Comparison of ENCODE assay signal across 21 cellular contexts in the genomic region with DNA sequence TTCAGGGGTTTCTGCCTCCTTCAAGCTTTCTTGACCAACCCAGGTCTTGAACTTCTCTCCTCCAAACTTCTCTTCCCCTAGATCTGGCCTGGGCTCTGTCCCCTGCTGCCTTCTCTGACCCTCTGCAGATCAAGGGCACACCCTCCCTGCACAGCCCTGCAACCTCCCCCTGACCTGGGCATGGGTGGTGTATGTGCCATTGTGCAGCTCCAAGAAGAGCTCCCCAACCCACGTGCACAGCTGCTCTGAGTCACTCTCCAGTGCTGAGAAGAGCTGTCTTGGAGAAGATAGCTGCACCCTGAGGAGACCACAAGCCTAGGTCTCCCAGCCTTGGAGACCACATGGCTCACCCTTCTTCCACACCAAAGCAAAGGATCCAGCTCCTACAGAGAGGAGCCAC. TPM values are rescaled to one million over a fixed set of nuclear protein-coding genes. Genes with fewer than 3 reads are reported as not detected.
DNase-seq lines count a peak whose midpoint lies in the region; ATAC-seq and TF ChIP-seq lines count a peak whose summit lies in the region.
"Had no signal": no experiment of that assay in that cellular context is flagged by ENCODE, and none has a peak within 500 bp of the region (broad histone marks: within the 10 kb centered on the region; RNA-seq: fewer than 3 reads in every experiment).

No MANE protein-coding gene starts in this region.

- H3K36me3 Mint-ChIP-seq in activated naive CD4-positive, alpha-beta T cell treated with anti-CD3 and anti-CD28 coated beads, Interleukin-2, amount 50 U/mL, for 72 hours, result no peaks in the 10 kb centered on the region
- peaks cover 25% of the 10 kb centered on the region for H3K36me3 Mint-ChIP-seq in activated CD8-positive, alpha-beta T cell treated with anti-CD3 and anti-CD28 coated beads for 36 hours (ENCODE audit: low read depth)
- peaks cover 23% of the 10 kb centered on the region for H3K36me3 Mint-ChIP-seq in endothelial cell (ENCODE audit: low read depth, unreplicated experiment)

- H3K4me3 Mint-ChIP-seq in activated CD8-positive, alpha-beta T cell treated with anti-CD3 and anti-CD28 coated beads for 36 hours, result no peak overlapping the region
- H3K4me3 Mint-ChIP-seq in endothelial cell (ENCODE audit: unreplicated experiment), result no peak overlapping the region
- H3K4me3 Mint-ChIP-seq: dendritic cell treated with granulocyte-macrophage colony-stimulating factor and Interleukin-4, amounts not matched to agents 40 ng/mL and 50 ng/mL, for 4 days had no signal

- no peak for TF ChIP-seq CTCF in activated CD8-positive, alpha-beta T cell treated with anti-CD3 and anti-CD28 coated beads for 36 hours (IDR thresholded peaks at IDR 0.05)
- no peak for TF ChIP-seq CTCF in endothelial cell (IDR thresholded peaks at IDR 0.05; ENCODE audit: unreplicated experiment)

- no peaks in the 10 kb centered on the region for H3K4me1 Mint-ChIP-seq in activated CD8-positive, alpha-beta T cell treated with anti-CD3 and anti-CD28 coated beads for 36 hours (ENCODE audit: low read depth)
- peaks cover 8% of the 10 kb centered on the region for H3K4me1 Mint-ChIP-seq in endothelial cell (ENCODE audit: unreplicated experiment)

- peak in 1 of 2 donors; percentile 5 for ATAC-seq in activated naive CD4-positive, alpha-beta T cell treated with anti-CD3 and anti-CD28 coated beads, Interleukin-2, amount 50 U/mL, for 72 hours
- ATAC-seq in activated CD8-positive, alpha-beta T cell treated with anti-CD3 and anti-CD28 coated beads for 36 hours, result peak; percentile 47
- ATAC-seq in GM19397 (IDR thresholded peaks at IDR 0.05; ENCODE audit: unreplicated experiment), result no peak
- ATAC-seq in HG03521 (IDR thresholded peaks at IDR 0.05; ENCODE audit: unreplicated experiment), result no peak
- ATAC-seq: left ventricle myocardium superior, psoas muscle had no signal

- H3K27ac Mint-ChIP-seq in activated naive CD4-positive, alpha-beta T cell treated with anti-CD3 and anti-CD28 coated beads, Interleukin-2, amount 50 U/mL, for 72 hours, result peak overlapping the region; percentile 30 to 38
- H3K27ac Mint-ChIP-seq in activated CD8-positive, alpha-beta T cell treated with anti-CD3 and anti-CD28 coated beads for 36 hours, result no peak overlapping the region
- H3K27ac Mint-ChIP-seq in endothelial cell (ENCODE audit: unreplicated experiment), result peak overlapping the region; percentile 68
- H3K27ac Mint-ChIP-seq: dendritic cell treated with granulocyte-macrophage colony-stimulating factor and Interleukin-4, amounts not matched to agents 40 ng/mL and 50 ng/mL, for 4 days had no signal

- DNase-seq in activated naive CD4-positive, alpha-beta T cell treated with anti-CD3 and anti-CD28 coated beads, Interleukin-2, amount 50 U/mL, for 72 hours (ENCODE audit: low spot score in 2 of 2), result peak in 1 of 2 donors; percentile 45
- no peak for DNase-seq in activated naive CD4-positive, alpha-beta T cell treated with anti-CD3 and anti-CD28 coated beads, Interleukin-2, amount 50 U/mL, for 16 hours
- no peak for DNase-seq in activated CD8-positive, alpha-beta T cell treated with anti-CD3 and anti-CD28 coated beads for 36 hours
- DNase-seq in endothelial cell (ENCODE audit: low spot score), result no peak
- peak; percentile 25 for DNase-seq in putamen (ENCODE audit: low spot score)
- DNase-seq in NK-92 treated with Interleukin-12 subunit alpha and Interleukin-12 subunit beta, amount 100 ng/mL, for 24 hours (lab: John Stamatoyannopoulos, UW), result no peak
- DNase-seq: activated CD4-positive, CD25-positive, alpha-beta regulatory T cell; amygdala; EL; left ventricle myocardium superior; NCI-H1436; NCI-H524 treated with DMSO at 0.1 percent for 48 hours; RPMI8226; SK-N-SH; stimulated activated CD4-positive, alpha-beta T cell treated with anti-CD3 and anti-CD28 coated beads, Interleukin-1b, Interleukin-23, amount 100 ng/mL, for 48 hours; T1000; testis had no signal

- CTCF ChIA-PET in activated CD8-positive, alpha-beta T cell treated with anti-CD3 and anti-CD28 coated beads for 36 hours (lab: Charles Lee), result no interaction called here

- H3K9me3 Mint-ChIP-seq in activated naive CD4-positive, alpha-beta T cell treated with anti-CD3 and anti-CD28 coated beads, Interleukin-2, amount 50 U/mL, for 72 hours, result no peaks in the 10 kb centered on the region
- H3K9me3 Mint-ChIP-seq in activated CD8-positive, alpha-beta T cell treated with anti-CD3 and anti-CD28 coated beads for 36 hours, result no peaks in the 10 kb centered on the region
- no peaks in the 10 kb centered on the region for H3K9me3 Mint-ChIP-seq in endothelial cell (ENCODE audit: unreplicated experiment)
- H3K9me3 Mint-ChIP-seq: dendritic cell treated with granulocyte-macrophage colony-stimulating factor and Interleukin-4, amounts not matched to agents 40 ng/mL and 50 ng/mL, for 4 days had no signal

- POLR2A ChIA-PET in activated CD8-positive, alpha-beta T cell treated with anti-CD3 and anti-CD28 coated beads for 36 hours (lab: Charles Lee), result interaction anchor here (1.8 to 2.5 kb wide), 4 partner anchors 8 to 13 kb away, joined by 7 to 10 read pairs (median 8); a partner anchor contains a TSS

- intact Hi-C loops in activated CD8-positive, alpha-beta T cell treated with anti-CD3 and anti-CD28 coated beads for 36 hours (cut with micrococcal nuclease), result loop anchor here (10.0 kb wide), 1 partner anchor 284 kb away; a partner anchor contains a TSS

- H3K27me3 Mint-ChIP-seq in activated CD8-positive, alpha-beta T cell treated with anti-CD3 and anti-CD28 coated beads for 36 hours, result no peaks in the 10 kb centered on the region
- peaks cover 8% of the 10 kb centered on the region for H3K27me3 Mint-ChIP-seq in endothelial cell (ENCODE audit: unreplicated experiment)
- H3K27me3 Mint-ChIP-seq: dendritic cell treated with granulocyte-macrophage colony-stimulating factor and Interleukin-4, amounts not matched to agents 40 ng/mL and 50 ng/mL, for 4 days had no signal

RNA-seq across cellular contexts. Expression of a gene that starts 8.0 kb away (rescaled TPM):
- 100 to 1,000 TPM; 106 to 167 TPM for total RNA-seq in activated naive CD4-positive, alpha-beta T cell treated with anti-CD3 and anti-CD28 coated beads, Interleukin-2, amount 50 U/mL, for 72 hours
- total RNA-seq in activated CD8-positive, alpha-beta T cell treated with anti-CD3 and anti-CD28 coated beads for 36 hours, result 100 to 1,000 TPM; 170 to 181 TPM
- total RNA-seq in endothelial cell (ENCODE audit: unreplicated experiment), result 237 TPM

RNA-seq across cellular contexts. Expression of a gene that starts 13.6 kb away (rescaled TPM):
- 10 to 100 TPM in 1 of 2 donors, 1 to 10 TPM in 1; 9.4 to 20.4 TPM for total RNA-seq in activated naive CD4-positive, alpha-beta T cell treated with anti-CD3 and anti-CD28 coated beads, Interleukin-2, amount 50 U/mL, for 72 hours
- 10 to 100 TPM; 11.6 to 11.7 TPM for total RNA-seq in activated CD8-positive, alpha-beta T cell treated with anti-CD3 and anti-CD28 coated beads for 36 hours
- total RNA-seq in endothelial cell (ENCODE audit: unreplicated experiment), result 149 TPM

RNA-seq across cellular contexts. Expression of a gene that starts 24.5 kb away (rescaled TPM):
- 100 to 1,000 TPM in 1 of 2 donors, 10 to 100 TPM in 1; 85.6 to 122 TPM for total RNA-seq in activated naive CD4-positive, alpha-beta T cell treated with anti-CD3 and anti-CD28 coated beads, Interleukin-2, amount 50 U/mL, for 72 hours
- 10 to 100 TPM; 67.1 to 72.3 TPM for total RNA-seq in activated CD8-positive, alpha-beta T cell treated with anti-CD3 and anti-CD28 coated beads for 36 hours
- 165 TPM for total RNA-seq in endothelial cell (ENCODE audit: unreplicated experiment)
